ENCODE assay signal across 11 cellular contexts in the genomic region with DNA sequence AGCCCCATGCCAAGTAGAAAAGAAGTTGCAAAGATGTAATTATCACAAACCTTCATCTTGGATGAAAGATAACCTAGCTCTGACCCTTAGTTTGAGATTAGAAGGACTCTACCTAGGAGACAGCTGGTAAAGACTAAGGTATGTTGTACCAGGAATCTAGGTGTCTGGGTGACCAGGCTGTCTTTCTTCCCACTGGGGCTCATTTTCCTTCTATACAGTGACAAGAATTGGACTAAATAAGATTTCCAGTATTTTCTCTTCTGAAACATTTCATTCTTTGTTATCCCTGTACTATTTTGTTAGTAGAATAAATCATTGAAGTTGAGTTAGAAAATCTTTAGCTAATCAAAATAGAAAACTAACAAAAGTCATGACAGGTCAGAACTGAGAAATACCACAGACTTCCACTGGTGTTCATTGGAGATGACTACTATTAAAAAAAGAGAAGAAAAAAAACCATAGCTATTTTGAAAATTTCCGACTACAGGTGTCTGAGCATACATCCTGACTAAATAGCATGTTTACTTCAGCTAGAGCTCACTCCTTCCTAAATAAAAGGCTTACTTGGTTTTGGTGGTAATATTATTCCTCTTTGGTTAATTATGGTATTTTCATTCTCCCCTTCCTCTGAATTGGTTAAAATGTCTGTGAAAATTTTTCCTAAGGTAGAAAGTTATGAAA. TPM values are rescaled to one million over a fixed set of nuclear protein-coding genes. Genes with fewer than 3 reads are reported as not detected.
DNase-seq lines count a peak whose midpoint lies in the region; ATAC-seq and TF ChIP-seq lines count a peak whose summit lies in the region.
"Had no signal": no experiment of that assay in that cellular context is flagged by ENCODE, and none has a peak within 500 bp of the region (broad histone marks: within the 10 kb centered on the region; RNA-seq: fewer than 3 reads in every experiment).

No MANE protein-coding gene starts in this region.

- H3K4me3 Mint-ChIP-seq in activated CD4-positive, alpha-beta T cell treated with anti-CD3 and anti-CD28 coated beads, Interleukin-2, amount 10 ng/mL, durations not matched to agents 24 days and 14 days: peak overlapping the region; percentile 64
- H3K4me3 Mint-ChIP-seq in T-cell: peak overlapping the region; percentile 74 to 97 (median 75)
- H3K4me3 Mint-ChIP-seq in stimulated activated naive CD8-positive, alpha-beta T cell treated with anti-CD3 and anti-CD28 coated beads, Interleukin-15, amount 100 ng/mL, for 72 hours: peak overlapping the region; percentile 78 to 82

- no peak for TF ChIP-seq CTCF in esophagus muscularis mucosa (IDR thresholded peaks at IDR 0.05)
- no peak for TF ChIP-seq CTCF in thyroid gland (IDR thresholded peaks at IDR 0.05)

- DNase-seq in activated CD4-positive, alpha-beta T cell treated with anti-CD3 and anti-CD28 coated beads, Interleukin-2, amount 10 ng/mL, durations not matched to agents 24 days and 14 days: peak; percentile 57
- no peak for DNase-seq in activated CD4-positive, alpha-beta T cell treated with anti-CD3 and anti-CD28 coated beads, Interleukin-2, amount 50 U/mL, for 4 hours
- DNase-seq in T-cell: no peak
- no peak for DNase-seq in esophagus muscularis mucosa (ENCODE audit: extremely low spot score)
- DNase-seq in stimulated activated naive CD8-positive, alpha-beta T cell treated with anti-CD3 and anti-CD28 coated beads, Interleukin-15, amount 100 ng/mL, for 72 hours: no peak
- DNase-seq in globus pallidus (ENCODE audit: low spot score): no peak
- DNase-seq in NCI-H1436 treated with DMSO at 0.1 percent for 48 hours (lab: John Stamatoyannopoulos, UW): no peak
- DNase-seq in thyroid gland: no peak
- DNase-seq: DMS 273 treated with DMSO at 0.1 percent for 48 hours, retina, substantia nigra had no signal

- ATAC-seq in T-cell (replicated peaks in 1 of 4): peak in 3 of 4 experiments; percentile 28 to 33 (median 32)
- no peak for ATAC-seq in stimulated activated naive CD8-positive, alpha-beta T cell treated with anti-CD3 and anti-CD28 coated beads, Interleukin-15, amount 100 ng/mL, for 72 hours

- CTCF ChIA-PET in T-cell (lab: Charles Lee): interaction anchor here in 1 of 2 donors (0.5 to 2.4 kb wide), 10 partner anchors 9 to 1817 kb away, joined by 3 to 25 read pairs (median 4); no protein-coding TSS in a partner anchor

- 64% methylated on average over 1 of the region's 1 CpG for WGBS in esophagus muscularis mucosa
- 71 to 75% methylated on average over 1 of the region's 1 CpG for WGBS in thyroid gland, 2 donors

- H3K36me3 Mint-ChIP-seq in activated CD4-positive, alpha-beta T cell treated with anti-CD3 and anti-CD28 coated beads, Interleukin-2, amount 10 ng/mL, durations not matched to agents 24 days and 14 days (ENCODE audit: low read depth): peaks cover 42% of the 10 kb centered on the region
- H3K36me3 Mint-ChIP-seq in T-cell: peaks cover 34% of the 10 kb centered on the region

- H3K27ac ChIP-seq in esophagus muscularis mucosa (replicated peaks in 1 of 4) (peak overlapping the region; percentile 8 to 35 (median 20)), thyroid gland (peak overlapping the region in 1 of 3 donors; percentile 8)

- H3K27ac Mint-ChIP-seq in activated CD4-positive, alpha-beta T cell treated with anti-CD3 and anti-CD28 coated beads, Interleukin-2, amount 10 ng/mL, durations not matched to agents 24 days and 14 days: peak overlapping the region; percentile 65
- H3K27ac Mint-ChIP-seq in T-cell: peak overlapping the region; percentile 94 to 96
- H3K27ac Mint-ChIP-seq in stimulated activated naive CD8-positive, alpha-beta T cell treated with anti-CD3 and anti-CD28 coated beads, Interleukin-15, amount 100 ng/mL, for 72 hours: peak overlapping the region; percentile 74 to 92

- H3K9me3 Mint-ChIP-seq in activated CD4-positive, alpha-beta T cell treated with anti-CD3 and anti-CD28 coated beads, Interleukin-2, amount 10 ng/mL, durations not matched to agents 24 days and 14 days: peaks cover 6% of the 10 kb centered on the region
- no peaks in the 10 kb centered on the region for H3K9me3 Mint-ChIP-seq in T-cell
- no peaks in the 10 kb centered on the region for H3K9me3 Mint-ChIP-seq in stimulated activated naive CD8-positive, alpha-beta T cell treated with anti-CD3 and anti-CD28 coated beads, Interleukin-15, amount 100 ng/mL, for 72 hours

- peaks cover 89% of the 10 kb centered on the region for H3K4me1 Mint-ChIP-seq in activated CD4-positive, alpha-beta T cell treated with anti-CD3 and anti-CD28 coated beads, Interleukin-2, amount 10 ng/mL, durations not matched to agents 24 days and 14 days
- H3K4me1 Mint-ChIP-seq in T-cell: peaks cover 94 to 100% (median 96%) of the 10 kb centered on the region in 3 donors
- peaks cover 92% of the 10 kb centered on the region for H3K4me1 Mint-ChIP-seq in stimulated activated naive CD8-positive, alpha-beta T cell treated with anti-CD3 and anti-CD28 coated beads, Interleukin-15, amount 100 ng/mL, for 72 hours

- no peaks in the 10 kb centered on the region for H3K27me3 ChIP-seq in esophagus muscularis mucosa
- H3K27me3 ChIP-seq in thyroid gland: no peaks in the 10 kb centered on the region

- H3K9me3 ChIP-seq in esophagus muscularis mucosa (no peaks in the 10 kb centered on the region), thyroid gland (no peaks in the 10 kb centered on the region)

- TF ChIP-seq POLR2A in esophagus muscularis mucosa (IDR thresholded peaks at IDR 0.05; ENCODE audit: low read depth): no peak
- no peak for TF ChIP-seq POLR2A in thyroid gland (IDR thresholded peaks at IDR 0.05)

- H3K4me1 ChIP-seq in esophagus muscularis mucosa (peaks cover 98 to 100% (median 99%) of the 10 kb centered on the region in 4 donors), thyroid gland (peaks cover 0 to 15% of the 10 kb centered on the region in 2 donors)

- H3K36me3 ChIP-seq in esophagus muscularis mucosa (peaks cover 0 to 5% (median 1%) of the 10 kb centered on the region in 4 donors), thyroid gland (no peaks in the 10 kb centered on the region)

- TF ChIP-seq EP300 in esophagus muscularis mucosa (IDR thresholded peaks at IDR 0.05): no peak

- POLR2A ChIA-PET in T-cell (lab: Charles Lee): interaction anchor here (0.5 to 1.6 kb wide), 11 partner anchors 8 to 916 kb away, joined by 3 to 8 read pairs (median 4); partner anchors contain the start of genes STT3B (in 1 of the 2) and TGFBR2 (in 1 of the 2)

- intact Hi-C loops in activated CD4-positive, alpha-beta T cell treated with anti-CD3 and anti-CD28 coated beads, Interleukin-2, amount 10 ng/mL, durations not matched to agents 24 days and 14 days (cut with micrococcal nuclease): loop anchor here (10.0 kb wide), 1 partner anchor 392 kb away; no protein-coding TSS in a partner anchor
- intact Hi-C loops in esophagus muscularis mucosa (cut with DNase I): no loop called here
- intact Hi-C loops in thyroid gland (cut with DNase I): no loop called here

- H3K4me3 ChIP-seq in esophagus muscularis mucosa (peak overlapping the region in 1 of 4 donors; percentile 8), thyroid gland (replicated peaks in 1 of 3) (no peak overlapping the region)

- no peaks in the 10 kb centered on the region for H3K27me3 Mint-ChIP-seq in activated CD4-positive, alpha-beta T cell treated with anti-CD3 and anti-CD28 coated beads, Interleukin-2, amount 10 ng/mL, durations not matched to agents 24 days and 14 days
- no peaks in the 10 kb centered on the region for H3K27me3 Mint-ChIP-seq in T-cell
- H3K27me3 Mint-ChIP-seq in stimulated activated naive CD8-positive, alpha-beta T cell treated with anti-CD3 and anti-CD28 coated beads, Interleukin-15, amount 100 ng/mL, for 72 hours: no peaks in the 10 kb centered on the region

RNA-seq across cellular contexts. Expression of gene TGFBR2, which starts 10.1 kb away (rescaled TPM):
- 45.3 and 47.6 TPM in 2 replicates for total RNA-seq in activated CD4-positive, alpha-beta T cell treated with anti-CD3 and anti-CD28 coated beads, Interleukin-2, amount 10 ng/mL, durations not matched to agents 24 days and 14 days
- total RNA-seq in T-cell (100 to 1,000 TPM; 114 to 145 (median 127) TPM), esophagus muscularis mucosa (100 to 1,000 TPM; 202 to 292 (median 261) TPM), thyroid gland (100 to 1,000 TPM; 120 to 418 (median 218) TPM)
